ENCODE assay signal across 33 cellular contexts in the genomic region with DNA sequence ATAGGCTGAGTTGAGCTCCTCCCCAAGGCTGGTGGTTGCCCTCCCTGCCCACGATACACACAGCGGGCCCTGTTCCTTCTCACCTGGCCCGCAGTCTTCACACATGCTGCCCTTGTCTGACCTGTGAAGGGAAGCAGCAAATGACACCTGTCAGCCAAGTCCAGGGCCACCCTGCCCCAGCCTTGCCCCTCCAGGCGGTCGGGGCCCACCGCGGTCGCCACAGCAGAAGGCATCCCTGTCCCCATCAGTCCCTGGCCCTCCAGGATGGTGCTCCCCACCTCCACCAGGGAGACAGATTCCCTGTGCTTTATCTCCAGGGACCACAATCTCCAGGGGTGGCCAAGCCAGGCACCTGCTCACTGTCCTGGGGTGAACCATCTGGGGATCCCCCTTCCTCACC.
"Had no signal": no experiment of that assay in that cellular context is flagged by ENCODE, and none has a peak within 500 bp of the region (broad histone marks: within the 10 kb centered on the region; RNA-seq: fewer than 3 reads in every experiment).

No MANE protein-coding gene starts in this region.

- H3K27ac Mint-ChIP-seq: activated B cell treated with CpG ODN at 0.5 μM for 24 hours; activated CD8-positive, alpha-beta T cell treated with anti-CD3 and anti-CD28 coated beads for 36 hours; activated naive CD4-positive, alpha-beta T cell treated with anti-CD3 and anti-CD28 coated beads, Interleukin-2, amount 10 ng/mL, durations not matched to agents 7 days and 5 days; activated naive CD4-positive, alpha-beta T cell treated with anti-CD3 and anti-CD28 coated beads, Interleukin-2, amount 50 U/mL, for 72 hours; activated naive CD8-positive, alpha-beta T cell treated with anti-CD3 and anti-CD28 coated beads, Interleukin-2, amount 10 ng/mL, durations not matched to agents 7 days and 5 days; brain; effector memory CD8-positive, alpha-beta T cell; T-helper 17 cell; T-helper 2 cell treated with Interferon-gamma antibody and Interleukin-4, amounts not matched to agents 5 μg/mL and 100 μg/mL, for 36 hours had no signal

- H3K4me3 Mint-ChIP-seq: activated B cell treated with CpG ODN at 0.5 μM for 24 hours; activated CD8-positive, alpha-beta T cell treated with anti-CD3 and anti-CD28 coated beads for 36 hours; activated naive CD4-positive, alpha-beta T cell treated with anti-CD3 and anti-CD28 coated beads, Interleukin-2, amount 10 ng/mL, durations not matched to agents 7 days and 5 days; activated naive CD8-positive, alpha-beta T cell treated with anti-CD3 and anti-CD28 coated beads, Interleukin-2, amount 10 ng/mL, durations not matched to agents 7 days and 5 days; activated T-cell treated with anti-CD3 and anti-CD28 coated beads, Interleukin-2, amount 50 U/mL, for 4 hours; brain; effector memory CD8-positive, alpha-beta T cell; T-helper 17 cell; T-helper 2 cell treated with Interferon-gamma antibody and Interleukin-4, amounts not matched to agents 5 μg/mL and 100 μg/mL, for 36 hours had no signal

- H3K27ac ChIP-seq: ascending aorta, breast epithelium, cardiac muscle cell, coronary artery, esophagus muscularis mucosa, foreskin keratinocyte, gastrocnemius medialis, WERI-Rb-1 had no signal

- H3K9me3 ChIP-seq: ascending aorta, breast epithelium, gastrocnemius medialis had no signal

- H3K4me1 ChIP-seq: breast epithelium, foreskin keratinocyte had no signal

- H3K27me3 ChIP-seq: ascending aorta, breast epithelium, cardiac muscle cell, esophagus muscularis mucosa, foreskin keratinocyte, gastrocnemius medialis had no signal

- DNase-seq: activated B cell treated with CpG ODN at 0.5 μM for 24 hours; activated CD4-positive, alpha-beta T cell treated with anti-CD3 and anti-CD28 coated beads for 48 hours; activated CD4-positive, alpha-beta T cell treated with anti-CD3 and anti-CD28 coated beads, Interleukin-2, amount 50 U/mL, for 1 hour; activated CD4-positive, alpha-beta T cell treated with anti-CD3 and anti-CD28 coated beads, Interleukin-2, amount 50 U/mL, for 48 hours; activated CD8-positive, alpha-beta memory T cell treated with anti-CD3 and anti-CD28 coated beads for 24 hours; activated CD8-positive, alpha-beta T cell treated with anti-CD3 and anti-CD28 coated beads for 36 hours; activated gamma-delta T cell; activated naive CD4-positive, alpha-beta T cell; activated naive CD4-positive, alpha-beta T cell treated with anti-CD3 and anti-CD28 coated beads, Interleukin-2, amount 10 ng/mL, durations not matched to agents 7 days and 5 days; activated naive CD8-positive, alpha-beta T cell treated with anti-CD3 and anti-CD28 coated beads, Interleukin-2, amount 10 ng/mL, durations not matched to agents 7 days and 5 days; activated T-cell treated with anti-CD3 and anti-CD28 coated beads, Interleukin-2, amount 50 U/mL, for 4 hours; central memory CD4-positive, alpha-beta T cell; cerebellar nuclear complex; dermis blood vessel endothelial cell; effector CD4-positive, alpha-beta T cell; effector memory CD8-positive, alpha-beta T cell; erythroblast; foreskin keratinocyte; glutamatergic neuron; T-helper 1 cell; T-helper 17 cell; T1000; WERI-Rb-1 had no signal

- H3K36me3 Mint-ChIP-seq: brain had no signal

- ATAC-seq: activated CD4-positive, CD25-positive, alpha-beta regulatory T cell treated with anti-CD3 and anti-CD28 coated beads, Interleukin-2, amount 50 U/mL, for 24 hours; activated CD8-positive, alpha-beta T cell treated with anti-CD3 and anti-CD28 coated beads for 36 hours; activated naive CD4-positive, alpha-beta T cell treated with anti-CD3 and anti-CD28 coated beads, Interleukin-2, amount 50 U/mL, for 72 hours; activated T-cell treated with anti-CD3 and anti-CD28 coated beads, Interleukin-2, amount 50 U/mL, for 4 hours; effector memory CD8-positive, alpha-beta T cell; foreskin keratinocyte; gastrocnemius medialis; T-helper 17 cell had no signal

- H3K27me3 Mint-ChIP-seq: activated CD8-positive, alpha-beta T cell treated with anti-CD3 and anti-CD28 coated beads for 36 hours; activated naive CD8-positive, alpha-beta T cell treated with anti-CD3 and anti-CD28 coated beads, Interleukin-2, amount 10 ng/mL, durations not matched to agents 7 days and 5 days; effector memory CD8-positive, alpha-beta T cell; T-helper 17 cell had no signal

- H3K9me3 Mint-ChIP-seq: activated B cell treated with CpG ODN at 0.5 μM for 24 hours; activated CD8-positive, alpha-beta T cell treated with anti-CD3 and anti-CD28 coated beads for 36 hours; activated naive CD4-positive, alpha-beta T cell treated with anti-CD3 and anti-CD28 coated beads, Interleukin-2, amount 50 U/mL, for 72 hours; activated naive CD8-positive, alpha-beta T cell treated with anti-CD3 and anti-CD28 coated beads, Interleukin-2, amount 10 ng/mL, durations not matched to agents 7 days and 5 days; activated T-cell treated with anti-CD3 and anti-CD28 coated beads, Interleukin-2, amount 50 U/mL, for 4 hours; effector memory CD8-positive, alpha-beta T cell; T-helper 2 cell treated with Interferon-gamma antibody and Interleukin-4, amounts not matched to agents 5 μg/mL and 100 μg/mL, for 36 hours had no signal

- H3K36me3 ChIP-seq: ascending aorta, breast epithelium, cardiac muscle cell, esophagus muscularis mucosa, gastrocnemius medialis, WERI-Rb-1 had no signal

- H3K4me3 ChIP-seq: ascending aorta, breast epithelium, cardiac muscle cell, coronary artery, esophagus muscularis mucosa, gastrocnemius medialis had no signal
